ENCODE assay signal across 1 cellular context in the genomic region with DNA sequence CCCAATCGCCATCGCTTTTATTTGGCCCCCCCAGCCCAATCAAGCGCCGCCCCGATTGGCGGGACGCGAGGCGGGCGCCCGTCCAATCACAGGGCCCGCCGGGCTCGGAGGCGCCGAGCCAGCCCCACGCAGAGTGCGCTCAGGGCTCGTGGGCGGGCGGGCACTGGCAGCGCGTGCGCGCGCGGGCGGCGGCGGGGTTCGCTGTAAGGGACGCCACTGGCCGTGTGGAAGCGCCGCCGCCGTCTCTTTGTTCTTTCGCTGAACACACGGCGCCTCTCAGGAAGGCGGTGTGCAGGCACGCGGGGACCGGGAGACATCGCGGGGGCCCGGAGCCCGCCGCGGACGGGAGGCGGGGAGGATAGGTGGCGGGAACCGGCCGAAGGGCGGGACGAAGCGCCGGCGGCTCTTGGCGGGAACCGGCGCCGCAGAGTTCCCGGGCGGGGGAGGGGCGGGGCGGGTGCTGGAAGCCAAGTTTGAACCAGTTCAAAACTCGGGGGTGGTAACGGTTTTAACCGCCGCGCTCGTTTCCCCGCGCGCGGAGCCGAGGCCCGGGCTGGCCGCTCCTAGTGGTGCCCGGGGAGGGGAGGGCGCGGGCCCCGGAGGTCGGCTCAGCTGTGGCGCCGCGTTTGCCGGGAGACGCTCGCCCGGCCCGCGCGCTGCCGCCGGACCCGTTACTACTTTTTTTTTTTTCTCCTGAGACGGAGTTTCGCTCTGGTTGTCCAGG.
TF ChIP-seq lines count a peak whose summit lies in the region.

No MANE protein-coding gene starts in this region.

TF ChIP-seq in HepG2, 621 proteins besides CTCF, POLR2A, EP300 and RAD21 (continued from another document and continues in another):
- TF ChIP-seq NR1H2 (CRISPR knock-in tag; IDR thresholded peaks at IDR 0.05; ENCODE audit: borderline replicate concordance, low read depth): 0 out of 2 replicates have a peak, but pooled peaks have one; percentile 56
- no peak for TF ChIP-seq NRL (CRISPR knock-in tag; IDR thresholded peaks at IDR 0.05; ENCODE audit: borderline replicate concordance)
- TF ChIP-seq, protein P1, sequence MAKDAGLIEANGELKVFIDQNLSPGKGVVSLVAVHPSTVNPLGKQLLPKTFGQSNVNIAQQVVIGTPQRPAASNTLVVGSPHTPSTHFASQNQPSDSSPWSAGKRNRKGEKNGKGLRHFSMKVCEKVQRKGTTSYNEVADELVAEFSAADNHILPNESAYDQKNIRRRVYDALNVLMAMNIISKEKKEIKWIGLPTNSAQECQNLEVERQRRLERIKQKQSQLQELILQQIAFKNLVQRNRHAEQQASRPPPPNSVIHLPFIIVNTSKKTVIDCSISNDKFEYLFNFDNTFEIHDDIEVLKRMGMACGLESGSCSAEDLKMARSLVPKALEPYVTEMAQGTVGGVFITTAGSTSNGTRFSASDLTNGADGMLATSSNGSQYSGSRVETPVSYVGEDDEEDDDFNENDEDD (CRISPR knock-in tag; IDR thresholded peaks at IDR 0.05; ENCODE audit: borderline replicate concordance): peak; percentile 84; the same call in 1 of the 2 replicates
- TF ChIP-seq HNRNPH1 (optimal IDR thresholded peaks at IDR 0.05; ENCODE audit: low read depth, low read length): no peak
- peak; percentile 25; the same call in 1 of the 2 replicates for TF ChIP-seq SPEN (CRISPR knock-in tag; IDR thresholded peaks at IDR 0.05; ENCODE audit: low read depth)
- TF ChIP-seq, protein P2, sequence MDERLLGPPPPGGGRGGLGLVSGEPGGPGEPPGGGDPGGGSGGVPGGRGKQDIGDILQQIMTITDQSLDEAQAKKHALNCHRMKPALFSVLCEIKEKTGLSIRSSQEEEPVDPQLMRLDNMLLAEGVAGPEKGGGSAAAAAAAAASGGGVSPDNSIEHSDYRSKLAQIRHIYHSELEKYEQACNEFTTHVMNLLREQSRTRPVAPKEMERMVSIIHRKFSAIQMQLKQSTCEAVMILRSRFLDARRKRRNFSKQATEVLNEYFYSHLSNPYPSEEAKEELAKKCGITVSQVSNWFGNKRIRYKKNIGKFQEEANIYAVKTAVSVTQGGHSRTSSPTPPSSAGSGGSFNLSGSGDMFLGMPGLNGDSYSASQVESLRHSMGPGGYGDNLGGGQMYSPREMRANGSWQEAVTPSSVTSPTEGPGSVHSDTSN (CRISPR knock-in tag; IDR thresholded peaks at IDR 0.05): no peak
- no peak; the same call in 1 of the 2 replicates for TF ChIP-seq ZNF331 (CRISPR knock-in tag; IDR thresholded peaks at IDR 0.05)
- TF ChIP-seq TAF1 (CRISPR knock-in tag; IDR thresholded peaks at IDR 0.05): peak; percentile 44
- peak; percentile 79 for TF ChIP-seq PHF8 (CRISPR knock-in tag; IDR thresholded peaks at IDR 0.05)
- TF ChIP-seq KMT2A (CRISPR knock-in tag; IDR thresholded peaks at IDR 0.05): peak; percentile 12; the same call in 1 of the 2 replicates
- TF ChIP-seq ZMYM4 (CRISPR knock-in tag; IDR thresholded peaks at IDR 0.05): peak; percentile 66
- peak; percentile 39 for TF ChIP-seq HDAC1 (CRISPR knock-in tag; IDR thresholded peaks at IDR 0.05)
- peak; percentile 34; the same call in 1 of the 2 replicates for TF ChIP-seq ZBTB7A (CRISPR knock-in tag; IDR thresholded peaks at IDR 0.05)
- TF ChIP-seq FLYWCH1 (CRISPR knock-in tag; IDR thresholded peaks at IDR 0.05): 0 out of 2 replicates have a peak, but pooled peaks have one; percentile 20
- TF ChIP-seq, protein P3, sequence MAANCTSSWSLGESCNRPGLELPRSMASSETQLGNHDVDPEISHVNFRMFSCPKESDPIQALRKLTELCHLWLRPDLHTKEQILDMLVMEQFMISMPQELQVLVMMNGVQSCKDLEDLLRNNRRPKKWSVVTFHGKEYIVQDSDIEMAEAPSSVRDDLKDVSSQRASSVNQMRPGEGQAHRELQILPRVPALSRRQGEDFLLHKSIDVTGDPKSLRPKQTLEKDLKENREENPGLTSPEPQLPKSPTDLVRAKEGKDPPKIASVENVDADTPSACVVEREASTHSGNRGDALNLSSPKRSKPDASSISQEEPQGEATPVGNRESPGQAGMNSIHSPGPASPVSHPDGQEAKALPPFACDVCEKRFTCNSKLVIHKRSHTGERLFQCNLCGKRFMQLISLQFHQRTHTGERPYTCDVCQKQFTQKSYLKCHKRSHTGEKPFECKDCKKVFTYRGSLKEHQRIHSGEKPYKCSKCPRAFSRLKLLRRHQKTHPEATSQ (CRISPR knock-in tag; IDR thresholded peaks at IDR 0.05; ENCODE audit: borderline replicate concordance): 0 out of 2 replicates have a peak, but pooled peaks have one; percentile 25
- TF ChIP-seq GABPB1 (CRISPR knock-in tag; IDR thresholded peaks at IDR 0.05): peak; percentile 54; the same call in 1 of the 2 replicates
- peak; percentile 86 for TF ChIP-seq NFYB (CRISPR knock-in tag; IDR thresholded peaks at IDR 0.05)
- peak; percentile 77 for TF ChIP-seq ARNT2 (CRISPR knock-in tag; IDR thresholded peaks at IDR 0.05; ENCODE audit: low read depth)
- peak; percentile 41 for TF ChIP-seq ESRRA (CRISPR knock-in tag; IDR thresholded peaks at IDR 0.05; ENCODE audit: low read depth)
- peak; percentile 75; the same call in 1 of the 2 replicates for TF ChIP-seq ZSCAN31 (CRISPR knock-in tag; IDR thresholded peaks at IDR 0.05; ENCODE audit: low read depth)
- TF ChIP-seq, protein P4, sequence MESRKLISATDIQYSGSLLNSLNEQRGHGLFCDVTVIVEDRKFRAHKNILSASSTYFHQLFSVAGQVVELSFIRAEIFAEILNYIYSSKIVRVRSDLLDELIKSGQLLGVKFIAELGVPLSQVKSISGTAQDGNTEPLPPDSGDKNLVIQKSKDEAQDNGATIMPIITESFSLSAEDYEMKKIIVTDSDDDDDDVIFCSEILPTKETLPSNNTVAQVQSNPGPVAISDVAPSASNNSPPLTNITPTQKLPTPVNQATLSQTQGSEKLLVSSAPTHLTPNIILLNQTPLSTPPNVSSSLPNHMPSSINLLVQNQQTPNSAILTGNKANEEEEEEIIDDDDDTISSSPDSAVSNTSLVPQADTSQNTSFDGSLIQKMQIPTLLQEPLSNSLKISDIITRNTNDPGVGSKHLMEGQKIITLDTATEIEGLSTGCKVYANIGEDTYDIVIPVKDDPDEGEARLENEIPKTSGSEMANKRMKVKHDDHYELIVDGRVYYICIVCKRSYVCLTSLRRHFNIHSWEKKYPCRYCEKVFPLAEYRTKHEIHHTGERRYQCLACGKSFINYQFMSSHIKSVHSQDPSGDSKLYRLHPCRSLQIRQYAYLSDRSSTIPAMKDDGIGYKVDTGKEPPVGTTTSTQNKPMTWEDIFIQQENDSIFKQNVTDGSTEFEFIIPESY (CRISPR knock-in tag; IDR thresholded peaks at IDR 0.05): no peak
- TF ChIP-seq, protein P5, sequence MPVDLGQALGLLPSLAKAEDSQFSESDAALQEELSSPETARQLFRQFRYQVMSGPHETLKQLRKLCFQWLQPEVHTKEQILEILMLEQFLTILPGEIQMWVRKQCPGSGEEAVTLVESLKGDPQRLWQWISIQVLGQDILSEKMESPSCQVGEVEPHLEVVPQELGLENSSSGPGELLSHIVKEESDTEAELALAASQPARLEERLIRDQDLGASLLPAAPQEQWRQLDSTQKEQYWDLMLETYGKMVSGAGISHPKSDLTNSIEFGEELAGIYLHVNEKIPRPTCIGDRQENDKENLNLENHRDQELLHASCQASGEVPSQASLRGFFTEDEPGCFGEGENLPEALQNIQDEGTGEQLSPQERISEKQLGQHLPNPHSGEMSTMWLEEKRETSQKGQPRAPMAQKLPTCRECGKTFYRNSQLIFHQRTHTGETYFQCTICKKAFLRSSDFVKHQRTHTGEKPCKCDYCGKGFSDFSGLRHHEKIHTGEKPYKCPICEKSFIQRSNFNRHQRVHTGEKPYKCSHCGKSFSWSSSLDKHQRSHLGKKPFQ (CRISPR knock-in tag; IDR thresholded peaks at IDR 0.05; ENCODE audit: insufficient replicate concordance): no peak
- TF ChIP-seq, protein P6, sequence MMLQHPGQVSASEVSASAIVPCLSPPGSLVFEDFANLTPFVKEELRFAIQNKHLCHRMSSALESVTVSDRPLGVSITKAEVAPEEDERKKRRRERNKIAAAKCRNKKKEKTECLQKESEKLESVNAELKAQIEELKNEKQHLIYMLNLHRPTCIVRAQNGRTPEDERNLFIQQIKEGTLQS (CRISPR knock-in tag; IDR thresholded peaks at IDR 0.05): peak; percentile 52; the same call in 1 of the 2 replicates
- TF ChIP-seq NFKB2 (CRISPR knock-in tag; IDR thresholded peaks at IDR 0.05; ENCODE audit: borderline replicate concordance): peak; percentile 46; the same call in 1 of the 2 replicates
- TF ChIP-seq, protein P7, sequence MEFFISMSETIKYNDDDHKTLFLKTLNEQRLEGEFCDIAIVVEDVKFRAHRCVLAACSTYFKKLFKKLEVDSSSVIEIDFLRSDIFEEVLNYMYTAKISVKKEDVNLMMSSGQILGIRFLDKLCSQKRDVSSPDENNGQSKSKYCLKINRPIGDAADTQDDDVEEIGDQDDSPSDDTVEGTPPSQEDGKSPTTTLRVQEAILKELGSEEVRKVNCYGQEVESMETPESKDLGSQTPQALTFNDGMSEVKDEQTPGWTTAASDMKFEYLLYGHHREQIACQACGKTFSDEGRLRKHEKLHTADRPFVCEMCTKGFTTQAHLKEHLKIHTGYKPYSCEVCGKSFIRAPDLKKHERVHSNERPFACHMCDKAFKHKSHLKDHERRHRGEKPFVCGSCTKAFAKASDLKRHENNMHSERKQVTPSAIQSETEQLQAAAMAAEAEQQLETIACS (CRISPR knock-in tag; IDR thresholded peaks at IDR 0.05): peak; percentile 82
- TF ChIP-seq MYC (CRISPR knock-in tag; IDR thresholded peaks at IDR 0.05; ENCODE audit: borderline replicate concordance): peak; percentile 92
- TF ChIP-seq ZNF552 (CRISPR knock-in tag; IDR thresholded peaks at IDR 0.05; ENCODE audit: borderline replicate concordance): peak; percentile 14; the same call in 1 of the 2 replicates
- peak; percentile 41; the same call in 1 of the 2 replicates for TF ChIP-seq SNAI1 (CRISPR knock-in tag; IDR thresholded peaks at IDR 0.05; ENCODE audit: borderline replicate concordance)
- TF ChIP-seq NFE2L2 (IDR thresholded peaks at IDR 0.05; ENCODE audit: low read length): no peak
- TF ChIP-seq MTF1 (CRISPR knock-in tag; IDR thresholded peaks at IDR 0.05): peak; percentile 41; the same call in 1 of the 2 replicates
- TF ChIP-seq SP2 (CRISPR knock-in tag; IDR thresholded peaks at IDR 0.05): peak; percentile 41; the same call in 1 of the 2 replicates
- 0 out of 2 replicates have a peak, but pooled peaks have one; percentile 25 for TF ChIP-seq ZNF761 (CRISPR knock-in tag; conservative IDR thresholded peaks at IDR 0.05)
- TF ChIP-seq PHF20 (CRISPR knock-in tag; IDR thresholded peaks at IDR 0.05): 0 out of 2 replicates have a peak, but pooled peaks have one; percentile 16
- peak; percentile 85 for TF ChIP-seq ZNF547 (CRISPR knock-in tag; IDR thresholded peaks at IDR 0.05)
- TF ChIP-seq, protein P8, sequence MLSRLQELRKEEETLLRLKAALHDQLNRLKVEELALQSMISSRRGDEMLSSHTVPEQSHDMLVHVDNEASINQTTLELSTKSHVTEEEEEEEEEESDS (CRISPR knock-in tag; IDR thresholded peaks at IDR 0.05; ENCODE audit: borderline replicate concordance): peak; percentile 74; the same call in 1 of the 2 replicates
- TF ChIP-seq ZNF382 (CRISPR knock-in tag; IDR thresholded peaks at IDR 0.05; ENCODE audit: borderline replicate concordance): no peak
- TF ChIP-seq, protein P9, sequence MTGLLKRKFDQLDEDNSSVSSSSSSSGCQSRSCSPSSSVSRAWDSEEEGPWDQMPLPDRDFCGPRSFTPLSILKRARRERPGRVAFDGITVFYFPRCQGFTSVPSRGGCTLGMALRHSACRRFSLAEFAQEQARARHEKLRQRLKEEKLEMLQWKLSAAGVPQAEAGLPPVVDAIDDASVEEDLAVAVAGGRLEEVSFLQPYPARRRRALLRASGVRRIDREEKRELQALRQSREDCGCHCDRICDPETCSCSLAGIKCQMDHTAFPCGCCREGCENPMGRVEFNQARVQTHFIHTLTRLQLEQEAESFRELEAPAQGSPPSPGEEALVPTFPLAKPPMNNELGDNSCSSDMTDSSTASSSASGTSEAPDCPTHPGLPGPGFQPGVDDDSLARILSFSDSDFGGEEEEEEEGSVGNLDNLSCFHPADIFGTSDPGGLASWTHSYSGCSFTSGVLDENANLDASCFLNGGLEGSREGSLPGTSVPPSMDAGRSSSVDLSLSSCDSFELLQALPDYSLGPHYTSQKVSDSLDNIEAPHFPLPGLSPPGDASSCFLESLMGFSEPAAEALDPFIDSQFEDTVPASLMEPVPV (CRISPR knock-in tag; IDR thresholded peaks at IDR 0.05): peak; percentile 93; the same call in 1 of the 2 replicates
- TF ChIP-seq, protein P10, sequence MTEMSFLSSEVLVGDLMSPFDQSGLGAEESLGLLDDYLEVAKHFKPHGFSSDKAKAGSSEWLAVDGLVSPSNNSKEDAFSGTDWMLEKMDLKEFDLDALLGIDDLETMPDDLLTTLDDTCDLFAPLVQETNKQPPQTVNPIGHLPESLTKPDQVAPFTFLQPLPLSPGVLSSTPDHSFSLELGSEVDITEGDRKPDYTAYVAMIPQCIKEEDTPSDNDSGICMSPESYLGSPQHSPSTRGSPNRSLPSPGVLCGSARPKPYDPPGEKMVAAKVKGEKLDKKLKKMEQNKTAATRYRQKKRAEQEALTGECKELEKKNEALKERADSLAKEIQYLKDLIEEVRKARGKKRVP (CRISPR knock-in tag; IDR thresholded peaks at IDR 0.05): peak in 1 of 2 experiments; percentile 71; a peak in 2 of 4 replicates
- TF ChIP-seq SMYD3 (CRISPR knock-in tag; IDR thresholded peaks at IDR 0.05): no peak
- peak; percentile 58; the same call in 1 of the 2 replicates for TF ChIP-seq ZFX (CRISPR knock-in tag; IDR thresholded peaks at IDR 0.05; ENCODE audit: low read depth)
- TF ChIP-seq ZNF460 (CRISPR knock-in tag; IDR thresholded peaks at IDR 0.05; ENCODE audit: borderline replicate concordance): no peak
- TF ChIP-seq IKZF1 (IDR thresholded peaks at IDR 0.05): no peak
- peak; percentile 62; the same call in 1 of the 2 replicates for TF ChIP-seq ZNF879 (CRISPR knock-in tag; IDR thresholded peaks at IDR 0.05)
- peak; percentile 87; the same call in 1 of the 2 replicates for TF ChIP-seq EED (CRISPR knock-in tag; IDR thresholded peaks at IDR 0.05)
- no peak for TF ChIP-seq BRCA1 (CRISPR knock-in tag; IDR thresholded peaks at IDR 0.05)
- TF ChIP-seq ZNF768 (CRISPR knock-in tag; IDR thresholded peaks at IDR 0.05): no peak
- TF ChIP-seq ZNF577 (CRISPR knock-in tag; IDR thresholded peaks at IDR 0.05; ENCODE audit: borderline replicate concordance, low read depth): no peak
- peak; percentile 43; the same call in 1 of the 2 replicates for TF ChIP-seq JDP2 (CRISPR knock-in tag; IDR thresholded peaks at IDR 0.05; ENCODE audit: borderline replicate concordance)
- TF ChIP-seq STAT5B (CRISPR knock-in tag; IDR thresholded peaks at IDR 0.05): no peak
- TF ChIP-seq REXO4 (CRISPR knock-in tag; IDR thresholded peaks at IDR 0.05; ENCODE audit: borderline replicate concordance): 0 out of 2 replicates have a peak, but pooled peaks have one; percentile 34
- TF ChIP-seq ZNF709 (CRISPR knock-in tag; IDR thresholded peaks at IDR 0.05): peak; percentile 33; the same call in 1 of the 2 replicates
- TF ChIP-seq, protein P11, sequence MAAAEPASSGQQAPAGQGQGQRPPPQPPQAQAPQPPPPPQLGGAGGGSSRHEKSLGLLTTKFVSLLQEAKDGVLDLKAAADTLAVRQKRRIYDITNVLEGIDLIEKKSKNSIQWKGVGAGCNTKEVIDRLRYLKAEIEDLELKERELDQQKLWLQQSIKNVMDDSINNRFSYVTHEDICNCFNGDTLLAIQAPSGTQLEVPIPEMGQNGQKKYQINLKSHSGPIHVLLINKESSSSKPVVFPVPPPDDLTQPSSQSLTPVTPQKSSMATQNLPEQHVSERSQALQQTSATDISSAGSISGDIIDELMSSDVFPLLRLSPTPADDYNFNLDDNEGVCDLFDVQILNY (CRISPR knock-in tag; conservative IDR thresholded peaks at IDR 0.05): peak; percentile 91
- TF ChIP-seq NONO (IDR thresholded peaks at IDR 0.05): no peak
- peak; percentile 53; the same call in 1 of the 2 replicates for TF ChIP-seq NONO (CRISPR knock-in tag; conservative IDR thresholded peaks at IDR 0.05)
- no peak for TF ChIP-seq NR2C2 (CRISPR knock-in tag; IDR thresholded peaks at IDR 0.05; ENCODE audit: borderline replicate concordance)
- no peak for TF ChIP-seq MATR3 (CRISPR knock-in tag; IDR thresholded peaks at IDR 0.05)
